Comparison of ENCODE assay signal across 22 cellular contexts in genomic region chr21:28614816-28615215, GRCh38.
"Had no signal": no experiment of that assay in that cellular context is flagged by ENCODE, and none has a peak within 500 bp of the region (broad histone marks: within the 10 kb centered on the region; RNA-seq: fewer than 3 reads in every experiment).

No MANE protein-coding gene starts in this region.

- ATAC-seq: activated naive CD4-positive, alpha-beta T cell treated with anti-CD3 and anti-CD28 coated beads, Interleukin-2, amount 50 U/mL, for 72 hours; heart left ventricle; left cardiac atrium; stimulated activated naive B cell treated with anti-CD40 and anti-IgM and Interleukin-4, amounts not matched to agents 10 μg/mL and 1 μg/mL and 100 μg/mL, for 72 hours had no signal

- H3K27me3 Mint-ChIP-seq: activated CD4-positive, alpha-beta memory T cell treated with anti-CD3 and anti-CD28 coated beads, Interleukin-2, amount 10 ng/mL, durations not matched to agents 7 days and 5 days; memory B cell; stimulated activated naive B cell treated with anti-CD40 and anti-IgM and Interleukin-4, amounts not matched to agents 10 μg/mL and 1 μg/mL and 100 μg/mL, for 72 hours had no signal

- DNase-seq: activated CD4-positive, alpha-beta memory T cell treated with anti-CD3 and anti-CD28 coated beads, Interleukin-2, amount 10 ng/mL, durations not matched to agents 7 days and 5 days; activated CD4-positive, alpha-beta T cell treated with anti-CD3 and anti-CD28 coated beads for 48 hours; adrenal gland; cerebellar nuclear complex; heart left ventricle; islet precursor cell; left cardiac atrium; nephron progenitor cell; posterior cingulate gyrus; retina; sigmoid colon; stimulated activated CD4-positive, alpha-beta T cell treated with anti-CD3 and anti-CD28 coated beads, Interleukin-2, amount 100 ng/mL, for 48 hours; stimulated activated CD8-positive, alpha-beta memory T cell treated with anti-CD3 and anti-CD28 coated beads, Interleukin-4, amount 100 ng/mL, for 48 hours; stimulated activated naive B cell treated with anti-CD40 and anti-IgM and Interleukin-4, amounts not matched to agents 10 μg/mL and 1 μg/mL and 100 μg/mL, for 72 hours; transverse colon; uterus had no signal

- H3K27ac Mint-ChIP-seq: activated CD4-positive, alpha-beta memory T cell treated with anti-CD3 and anti-CD28 coated beads, Interleukin-2, amount 10 ng/mL, durations not matched to agents 7 days and 5 days; activated naive CD4-positive, alpha-beta T cell treated with anti-CD3 and anti-CD28 coated beads, Interleukin-2, amount 50 U/mL, for 72 hours; activated T-helper 1 cell treated with anti-CD3 and anti-CD28 coated beads, Interleukin-12 subunit alpha, Interleukin-12 subunit beta, Interleukin-2, Interleukin-4 antibody, amounts not matched to agents 30 ng/mL and 10 ng/mL and 1 ng/mL, durations not matched to agents 14 hours and 24 hours and 36 hours; memory B cell; nephron progenitor cell; stimulated activated naive B cell treated with anti-CD40 and anti-IgM and Interleukin-4, amounts not matched to agents 10 μg/mL and 1 μg/mL and 100 μg/mL, for 72 hours; T-helper 1 cell treated with Interleukin-12 subunit alpha and Interleukin-12 subunit beta and Interleukin-4 antibody, amounts not matched to agents 30 μg/mL and 1 μg/mL, for 36 hours had no signal

- H3K4me3 Mint-ChIP-seq: activated CD4-positive, alpha-beta memory T cell treated with anti-CD3 and anti-CD28 coated beads, Interleukin-2, amount 10 ng/mL, durations not matched to agents 7 days and 5 days; activated T-helper 1 cell treated with anti-CD3 and anti-CD28 coated beads, Interleukin-12 subunit alpha, Interleukin-12 subunit beta, Interleukin-2, Interleukin-4 antibody, amounts not matched to agents 30 ng/mL and 10 ng/mL and 1 ng/mL, durations not matched to agents 14 hours and 24 hours and 36 hours; memory B cell; nephron progenitor cell; stimulated activated naive B cell treated with anti-CD40 and anti-IgM and Interleukin-4, amounts not matched to agents 10 μg/mL and 1 μg/mL and 100 μg/mL, for 72 hours; T-helper 1 cell treated with Interleukin-12 subunit alpha and Interleukin-12 subunit beta and Interleukin-4 antibody, amounts not matched to agents 30 μg/mL and 1 μg/mL, for 36 hours had no signal

- H3K36me3 Mint-ChIP-seq: stimulated activated naive B cell treated with anti-CD40 and anti-IgM and Interleukin-4, amounts not matched to agents 10 μg/mL and 1 μg/mL and 100 μg/mL, for 72 hours had no signal

- H3K9me3 ChIP-seq: adrenal gland, sigmoid colon, transverse colon had no signal

- H3K27me3 ChIP-seq: adrenal gland, esophagus muscularis mucosa, heart left ventricle, sigmoid colon, transverse colon, uterus had no signal

- H3K4me1 ChIP-seq: adrenal gland, sigmoid colon, transverse colon, uterus had no signal

- H3K4me3 ChIP-seq: adrenal gland, coronary artery, esophagus muscularis mucosa, heart left ventricle, sigmoid colon, transverse colon, uterus had no signal

- H3K4me1 Mint-ChIP-seq: activated CD4-positive, alpha-beta memory T cell treated with anti-CD3 and anti-CD28 coated beads, Interleukin-2, amount 10 ng/mL, durations not matched to agents 7 days and 5 days; nephron progenitor cell; stimulated activated naive B cell treated with anti-CD40 and anti-IgM and Interleukin-4, amounts not matched to agents 10 μg/mL and 1 μg/mL and 100 μg/mL, for 72 hours had no signal

- H3K9me3 Mint-ChIP-seq: memory B cell had no signal

- H3K27ac ChIP-seq: adrenal gland, coronary artery, esophagus muscularis mucosa, heart left ventricle, sigmoid colon, transverse colon, uterus had no signal

- H3K36me3 ChIP-seq: adrenal gland, esophagus muscularis mucosa, heart left ventricle, sigmoid colon, transverse colon, uterus had no signal
